Comparison of ENCODE assay signal across 8 cellular contexts in genomic region chr20:10433014-10433622, GRCh38. TPM values are rescaled to one million over a fixed set of nuclear protein-coding genes. Genes with fewer than 3 reads are reported as not detected.
DNase-seq lines count a peak whose midpoint lies in the region; ATAC-seq, FAIRE-seq and TF ChIP-seq lines count a peak whose summit lies in the region.

No MANE protein-coding gene starts in this region.

- 45 to 46% methylated on average over 27 to 30 of the region's 30 CpGs for WGBS in body of pancreas, 2 donors
- 49 to 51% methylated on average over 30 of the region's 30 CpGs for WGBS in lower leg skin, 2 donors
- 49% methylated on average over 30 of the region's 30 CpGs for WGBS in urinary bladder

- CTCF ChIA-PET in AG04449 (lab: Yijun Ruan, JAX): interaction anchor here (0.9 to 1.7 kb wide), 4 partner anchors 104 to 1111 kb away, joined by 3 to 7 read pairs (median 4); no protein-coding TSS in a partner anchor

- ATAC-seq in body of pancreas: no peak
- no peak for ATAC-seq in HG03565 (IDR thresholded peaks at IDR 0.05; ENCODE audit: unreplicated experiment)

- TF ChIP-seq POLR2A in body of pancreas (IDR thresholded peaks at IDR 0.05): no peak
- TF ChIP-seq POLR2A in lower leg skin (IDR thresholded peaks at IDR 0.05): no peak

- POLR2A ChIA-PET in AG04449 (lab: Yijun Ruan, JAX): interaction anchor here (1.7 to 1.8 kb wide), 2 partner anchors 238 to 242 kb away, joined by 3 to 8 read pairs; no protein-coding TSS in a partner anchor

- DNase-seq in AG04449 (ENCODE audit: low read depth, low spot score) (no peak), HL-60 (ENCODE audit: low read depth in 1 of 2, low spot score in 1 of 2) (peak in 1 of 2 experiments; percentile 30), body of pancreas (no peak), lower leg skin (ENCODE audit: low spot score in 2 of 2) (no peak), GM19239 (ENCODE audit: insufficient read length, low spot score) (no peak), ecto neural progenitor cell (ENCODE audit: low spot score) (no peak)

- peaks cover 30% of the 10 kb centered on the region for H3K4me1 ChIP-seq in body of pancreas
- H3K4me1 ChIP-seq in urinary bladder (ENCODE audit: insufficient read depth): peaks cover 4% of the 10 kb centered on the region

- H3K9me3 ChIP-seq in body of pancreas: no peaks in the 10 kb centered on the region

- peak overlapping the region; percentile 91 for H3K4me3 ChIP-seq in AG04449 (ENCODE audit: low read depth, low read length)
- H3K4me3 ChIP-seq in HL-60 (replicated peaks; ENCODE audit: insufficient read depth, low read length): peak overlapping the region; percentile 83
- H3K4me3 ChIP-seq in body of pancreas: peak overlapping the region; percentile 68 to 83
- peak overlapping the region; percentile 85 for H3K4me3 ChIP-seq in lower leg skin (ENCODE audit: low read depth, poor library complexity, severe bottlenecking)
- peak overlapping the region; percentile 88 for H3K4me3 ChIP-seq in urinary bladder (ENCODE audit: low read depth, low read length)

- FAIRE-seq in GM19239 (lab: Jason Lieb, UNC): no peak

- H3K36me3 ChIP-seq in body of pancreas (replicated peaks in 1 of 2; ENCODE audit: insufficient read depth in 1 of 2, low read depth in 2 of 2): no peaks in the 10 kb centered on the region
- H3K36me3 ChIP-seq in urinary bladder (ENCODE audit: insufficient read depth): no peaks in the 10 kb centered on the region

- H3K27me3 ChIP-seq in HL-60 (ENCODE audit: insufficient read depth, poor library complexity, severe bottlenecking) (no peaks in the 10 kb centered on the region), body of pancreas (no peaks in the 10 kb centered on the region)

- intact Hi-C loops in body of pancreas (cut with DNase I): no loop called here
- intact Hi-C loops in lower leg skin (cut with DNase I; ENCODE audit: low total_unique reads): no loop called here

- H3K27ac ChIP-seq in HL-60 (replicated peaks): peak overlapping the region; percentile 91
- H3K27ac ChIP-seq in body of pancreas: peak overlapping the region; percentile 75 to 93 (median 90)
- H3K27ac ChIP-seq in urinary bladder (ENCODE audit: low read depth): no peak overlapping the region

- TF ChIP-seq CTCF in AG04449 (IDR thresholded peaks at IDR 0.05; ENCODE audit: insufficient read depth, low read length, missing control alignments) (no peak), HL-60 (IDR thresholded peaks at IDR 0.05; ENCODE audit: insufficient read depth, low read length) (no peak), body of pancreas (IDR thresholded peaks at IDR 0.05) (no peak), lower leg skin (IDR thresholded peaks at IDR 0.05) (no peak)

RNA-seq across cellular contexts. Expression of gene MKKS, which starts 0.9 kb away (rescaled TPM):
- total RNA-seq in body of pancreas: 1 to 10 TPM; 5.3 to 8.6 TPM
- 10 to 100 TPM in 2 of 4 donors, 1 to 10 TPM in 2; 5.9 to 13.0 (median 9.8) TPM for total RNA-seq in lower leg skin
- 18.1 TPM for total RNA-seq in urinary bladder
- 19.8 TPM for polyA plus RNA-seq in urinary bladder

RNA-seq across cellular contexts. Expression of gene SLX4IP, which starts 2.0 kb away (rescaled TPM):
- total RNA-seq in body of pancreas (1 to 10 TPM; 4.3 to 4.7 TPM), lower leg skin (1 to 10 TPM; 3.0 to 4.0 (median 3.7) TPM), urinary bladder (7.1 TPM)
- polyA plus RNA-seq in urinary bladder: 1.4 TPM
